ENCODE assay signal across 8 cellular contexts in the genomic region with DNA sequence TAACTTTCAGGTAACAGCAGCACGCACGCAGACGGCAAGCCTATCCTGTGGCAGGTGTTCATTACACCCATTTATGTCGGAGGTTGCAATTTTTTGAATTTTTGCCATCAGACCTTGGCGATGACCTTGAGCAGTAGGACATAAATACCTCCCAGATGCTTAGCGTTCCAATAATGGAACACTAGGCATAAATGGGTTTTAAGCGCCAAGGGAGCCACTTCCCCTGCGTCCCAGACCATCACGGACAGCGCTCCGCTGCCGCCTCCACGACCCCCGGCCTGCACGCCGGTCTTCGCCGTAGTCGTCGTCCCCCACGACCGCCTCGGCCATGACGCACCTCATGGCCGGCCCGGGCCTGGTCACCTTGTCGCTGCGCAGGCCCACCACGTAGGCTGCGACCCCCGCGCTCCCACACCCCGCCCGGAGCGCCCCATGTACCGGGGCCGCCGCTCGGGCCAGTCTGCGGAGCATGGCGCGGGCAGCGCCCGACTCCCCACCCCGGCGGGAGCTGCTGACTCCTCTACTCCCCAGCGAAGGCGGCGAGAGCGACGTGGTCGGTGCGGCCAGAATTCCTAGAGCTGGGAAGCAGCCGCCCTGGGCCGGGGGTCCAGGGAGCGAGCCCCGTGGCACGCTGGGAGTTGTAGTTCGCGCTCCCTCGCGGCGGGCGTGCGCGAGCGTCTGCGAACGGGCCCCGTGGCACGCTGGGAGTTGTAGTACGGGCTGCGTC. TPM values are rescaled to one million over a fixed set of nuclear protein-coding genes. Genes with fewer than 3 reads are reported as not detected.
DNase-seq lines count a peak whose midpoint lies in the region; ATAC-seq, FAIRE-seq and TF ChIP-seq lines count a peak whose summit lies in the region.

No MANE protein-coding gene starts in this region.

- ATAC-seq in HG02678 (IDR thresholded peaks at IDR 0.05; ENCODE audit: unreplicated experiment) (peak; percentile 54), HG02938 (IDR thresholded peaks at IDR 0.05; ENCODE audit: unreplicated experiment) (no peak)

- TF ChIP-seq CTCF in WI38 (IDR thresholded peaks at IDR 0.05; ENCODE audit: low read depth, low read length) = no peak
- no peak for TF ChIP-seq CTCF in bronchial epithelial cell (IDR thresholded peaks at IDR 0.05; ENCODE audit: insufficient read depth, low read length, severe bottlenecking)

- no peaks in the 10 kb centered on the region for H3K9me3 ChIP-seq in skeletal muscle tissue (ENCODE audit: control insufficient read depth in 3 of 3, low read length in 3 of 3)

- H3K27me3 ChIP-seq in bronchial epithelial cell (ENCODE audit: control insufficient read depth, insufficient read depth, low read length) (peaks cover 2% of the 10 kb centered on the region), skeletal muscle tissue (ENCODE audit: control insufficient read depth in 3 of 3, insufficient read depth in 3 of 3, low read length in 3 of 3) (peaks cover 0 to 6% (median 3%) of the 10 kb centered on the region in 3 donors)

- FAIRE-seq in bronchial epithelial cell (lab: Jason Lieb, UNC) = no peak

- DNase-seq in DMS53 treated with DMSO at 0.1 percent for 48 hours (lab: John Stamatoyannopoulos, UW; ENCODE audit: unreplicated experiment) = peak; percentile 66
- DNase-seq in NCI-H2196 (lab: John Stamatoyannopoulos, UW; ENCODE audit: unreplicated experiment) = peak; percentile 93
- peak; percentile 44 for DNase-seq in bronchial epithelial cell (ENCODE audit: low read depth)
- peak; percentile 91 for DNase-seq in iPS-NIHi11 (ENCODE audit: low spot score)

- H3K27ac ChIP-seq in skeletal muscle tissue (ENCODE audit: low read depth, low read length) = peak overlapping the region; percentile 84

- H3K9ac ChIP-seq in skeletal muscle tissue (ENCODE audit: low read depth in 1 of 3, low read length in 3 of 3) = peak overlapping the region; percentile 92 to 97 (median 93)

- H3K4me1 ChIP-seq in skeletal muscle tissue (ENCODE audit: control insufficient read depth in 3 of 3, insufficient read depth in 3 of 3, low read length in 3 of 3) = peaks cover 21 to 32% (median 22%) of the 10 kb centered on the region in 3 donors

- peak overlapping the region; percentile 76 for H3K4me3 ChIP-seq in WI38 (ENCODE audit: low read depth, low read length)
- peak overlapping the region; percentile 91 for H3K4me3 ChIP-seq in bronchial epithelial cell (ENCODE audit: low read depth, low read length)
- H3K4me3 ChIP-seq in skeletal muscle tissue (ENCODE audit: low read length in 3 of 3) = peak overlapping the region; percentile 77 to 94 (median 91)

- H3K36me3 ChIP-seq in bronchial epithelial cell (ENCODE audit: control insufficient read depth, insufficient read depth, low read length) (no peaks in the 10 kb centered on the region), skeletal muscle tissue (ENCODE audit: control insufficient read depth in 3 of 3, insufficient read depth in 3 of 3, low read length in 3 of 3) (no peaks in the 10 kb centered on the region)

RNA-seq across cellular contexts. Expression of a gene that starts 22.7 kb away (rescaled TPM):
- total RNA-seq in bronchial epithelial cell (not detected in 2 replicates), skeletal muscle tissue (not detected)

RNA-seq across cellular contexts. Expression of a gene that starts 40.1 kb away (rescaled TPM):
- 0.53 and 3.1 TPM in 2 replicates for total RNA-seq in bronchial epithelial cell
- 11.0 TPM for total RNA-seq in skeletal muscle tissue
